In the genomic region with DNA sequence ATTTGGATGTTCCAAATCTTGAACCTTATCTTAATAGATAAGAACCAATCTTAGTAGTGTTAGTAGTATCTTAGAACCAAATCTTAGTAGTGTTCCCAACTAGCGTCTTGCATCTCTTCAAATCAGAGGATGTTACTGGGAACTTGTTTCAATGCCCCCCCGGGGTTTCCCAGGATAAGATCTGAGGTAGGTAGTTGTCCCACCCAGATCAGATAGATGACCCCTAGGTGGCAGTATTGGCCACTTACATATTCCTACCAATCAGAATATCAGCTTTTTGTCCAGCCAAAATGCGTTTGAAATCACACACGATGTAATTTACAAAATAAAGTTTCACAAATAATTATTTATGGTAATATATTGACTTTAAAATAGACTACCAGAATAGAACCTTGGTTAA, we compare ENCODE assay signal across 8 cellular contexts.
DNase-seq lines count a peak whose midpoint lies in the region; ATAC-seq and TF ChIP-seq lines count a peak whose summit lies in the region.

No MANE protein-coding gene starts in this region.

- H3K27ac Mint-ChIP-seq in T-cell = no peak overlapping the region

- no peaks in the 10 kb centered on the region for H3K4me1 Mint-ChIP-seq in T-cell

- ATAC-seq in GM19452 (IDR thresholded peaks at IDR 0.05; ENCODE audit: unreplicated experiment) (peak; percentile 68), GM21390 (IDR thresholded peaks at IDR 0.05; ENCODE audit: unreplicated experiment) (no peak), T-cell (replicated peaks in 1 of 4) (no peak), HG03025 (IDR thresholded peaks at IDR 0.05; ENCODE audit: low FRiP score, unreplicated experiment) (no peak)

- peaks cover 0 to 7% (median 4%) of the 10 kb centered on the region in 3 donors for H3K9me3 Mint-ChIP-seq in T-cell

- H3K27me3 Mint-ChIP-seq in T-cell = peaks cover 0 to 7% of the 10 kb centered on the region in 2 donors

- CTCF ChIA-PET in T-cell (lab: Charles Lee) = no interaction called here

- no peak overlapping the region for H3K4me3 Mint-ChIP-seq in T-cell

- H3K36me3 Mint-ChIP-seq in T-cell = no peaks in the 10 kb centered on the region

- peak; percentile 38 for TF ChIP-seq CTCF in fibroblast of villous mesenchyme (IDR thresholded peaks at IDR 0.05; ENCODE audit: insufficient read depth, low read depth, low read length)

- H3K4me3 ChIP-seq in fibroblast of villous mesenchyme (ENCODE audit: low read depth, low read length) = no peak overlapping the region

- POLR2A ChIA-PET in T-cell (lab: Charles Lee) = interaction anchor here in 1 of 2 donors (0.7 kb wide), 1 partner anchor 164 kb away, joined by 3 read pairs; no protein-coding TSS in a partner anchor

- DNase-seq in COR-L47 (lab: John Stamatoyannopoulos, UW) (peak; percentile 42), NCI-H146 (lab: John Stamatoyannopoulos, UW) (peak; percentile 45), fibroblast of villous mesenchyme (ENCODE audit: low read depth) (peak; percentile 13), T-cell (no peak), HuH-7.5 (ENCODE audit: low spot score) (no peak)

Comparison
In these comparisons a context has a peak if more than half of its experiments do, and no peak if none do; other contexts are left out.
1. DNase-seq: peak in COR-L47 (single experiment), NCI-H146 (single experiment) and fibroblast of villous mesenchyme (single experiment); none in T-cell (0 of 34) and HuH-7.5 (single experiment).